23 cellular contexts compared by ENCODE assay signal in the genomic region with DNA sequence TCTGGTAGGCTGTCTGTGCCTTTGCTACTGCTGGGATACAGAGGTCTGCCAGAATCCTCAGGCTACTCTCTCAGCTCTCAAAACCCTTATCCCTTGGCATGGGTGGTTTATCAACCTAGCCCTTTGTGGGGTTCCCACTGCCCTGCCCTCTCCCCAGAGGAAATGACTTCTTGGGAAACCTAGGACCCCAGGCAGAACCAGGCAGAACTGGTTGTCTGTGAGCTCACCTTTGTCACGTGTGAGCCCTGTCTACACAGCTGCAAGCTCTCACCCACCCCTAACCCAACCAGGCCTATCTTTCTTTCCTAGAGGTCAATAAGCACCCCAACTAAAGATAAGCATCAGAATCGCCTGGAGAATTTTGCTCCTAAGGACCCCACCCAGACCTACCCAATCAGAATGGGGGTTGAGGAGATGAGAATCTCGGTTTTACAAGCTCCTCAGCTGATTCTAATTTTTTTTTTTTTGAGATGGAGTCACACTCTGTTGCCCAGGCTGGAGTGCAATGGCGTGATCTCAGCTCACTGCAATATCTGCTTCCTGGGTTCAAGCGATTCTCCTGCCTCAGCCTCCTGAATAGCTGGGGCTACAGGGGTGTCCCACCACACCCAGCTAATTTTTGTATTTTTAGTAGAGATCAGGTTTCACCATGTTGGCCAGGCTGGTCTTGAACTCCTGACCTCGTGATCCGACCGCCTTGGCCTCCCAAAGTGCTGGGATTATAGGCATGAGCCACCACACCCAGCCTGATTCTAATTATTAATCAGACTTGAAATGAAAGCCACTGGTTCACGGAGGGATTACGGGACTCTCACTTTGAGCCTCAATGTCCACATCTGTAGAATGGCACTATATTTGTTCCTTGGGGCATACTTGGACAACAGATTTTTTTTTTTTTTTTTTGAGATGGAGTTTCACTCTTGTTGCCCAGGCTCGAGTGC. TPM values are rescaled to one million over a fixed set of nuclear protein-coding genes. Genes with fewer than 3 reads are reported as not detected.
A peak's percentile ranks its signal among the peaks of the same experiment; 100 is the strongest.
DNase-seq lines count a peak whose midpoint lies in the region; ATAC-seq and TF ChIP-seq lines count a peak whose summit lies in the region.
"Had no signal": no experiment of that assay in that cellular context is flagged by ENCODE, and none has a peak within 500 bp of the region (broad histone marks: within the 10 kb centered on the region; RNA-seq: fewer than 3 reads in every experiment).

No MANE protein-coding gene starts in this region.

- H3K36me3 Mint-ChIP-seq in activated CD8-positive, alpha-beta T cell treated with anti-CD3 and anti-CD28 coated beads for 36 hours (ENCODE audit: low read depth) = no peaks in the 10 kb centered on the region
- no peaks in the 10 kb centered on the region for H3K36me3 Mint-ChIP-seq in activated CD8-positive, alpha-beta T cell treated with anti-CD3 and anti-CD28 coated beads, Interleukin-2, amount 10 ng/mL, durations not matched to agents 7 days and 5 days (ENCODE audit: low read depth)
- H3K36me3 Mint-ChIP-seq in endodermal cell (ENCODE audit: low read depth) = no peaks in the 10 kb centered on the region
- no peaks in the 10 kb centered on the region for H3K36me3 Mint-ChIP-seq in progenitor cell of endocrine pancreas (ENCODE audit: insufficient read depth)

- 92 to 95% methylated on average over 9 to 11 of the region's 11 CpGs for WGBS in endodermal cell (ENCODE audit: insufficient coverage in 1 of 2, insufficient read length in 1 of 2), 2 experiments

- no peak for TF ChIP-seq RAD21 in Ishikawa (IDR thresholded peaks at IDR 0.05; ENCODE audit: low read depth)

- H3K9me3 ChIP-seq in endodermal cell (ENCODE audit: control insufficient read depth, low read length) = no peaks in the 10 kb centered on the region
- H3K9me3 ChIP-seq in HAP-1 = no peaks in the 10 kb centered on the region
- H3K9me3 ChIP-seq: adrenal gland, breast epithelium, spleen, upper lobe of left lung had no signal

- in situ Hi-C loops in HAP-1 (cut with MboI; ENCODE audit: low sequenced_read_pairs) = no loop called here

- no peak overlapping the region for H3K9ac ChIP-seq in endodermal cell (ENCODE audit: extremely low read depth, low read length, poor library complexity, severe bottlenecking)

- no peak overlapping the region for H3K27ac ChIP-seq in endodermal cell (ENCODE audit: low read depth, low read length)
- H3K27ac ChIP-seq: adrenal gland, breast epithelium, upper lobe of left lung had no signal

- H3K4me3 Mint-ChIP-seq in activated CD8-positive, alpha-beta T cell treated with anti-CD3 and anti-CD28 coated beads for 36 hours = no peak overlapping the region
- no peak overlapping the region for H3K4me3 Mint-ChIP-seq in activated CD8-positive, alpha-beta T cell treated with anti-CD3 and anti-CD28 coated beads, Interleukin-2, amount 10 ng/mL, durations not matched to agents 7 days and 5 days
- H3K4me3 Mint-ChIP-seq in endodermal cell (no peak overlapping the region), progenitor cell of endocrine pancreas (ENCODE audit: low read depth) (no peak overlapping the region)
- H3K4me3 Mint-ChIP-seq: activated CD4-positive, alpha-beta T cell treated with anti-CD3 and anti-CD28 coated beads, Interleukin-2, amount 10 ng/mL, durations not matched to agents 7 days and 5 days had no signal

- peak overlapping the region; percentile 20 for H3K27ac Mint-ChIP-seq in activated CD8-positive, alpha-beta T cell treated with anti-CD3 and anti-CD28 coated beads for 36 hours
- H3K27ac Mint-ChIP-seq in activated CD8-positive, alpha-beta T cell treated with anti-CD3 and anti-CD28 coated beads, Interleukin-2, amount 10 ng/mL, durations not matched to agents 7 days and 5 days = no peak overlapping the region
- H3K27ac Mint-ChIP-seq in endodermal cell (peak overlapping the region; percentile 58), progenitor cell of endocrine pancreas (peak overlapping the region; percentile 33)
- H3K27ac Mint-ChIP-seq: activated CD4-positive, alpha-beta T cell treated with anti-CD3 and anti-CD28 coated beads, Interleukin-2, amount 10 ng/mL, durations not matched to agents 7 days and 5 days had no signal

- H3K27me3 ChIP-seq in endodermal cell (ENCODE audit: control insufficient read depth, insufficient read depth, low read length, poor library complexity, severe bottlenecking) = no peaks in the 10 kb centered on the region
- no peaks in the 10 kb centered on the region for H3K27me3 ChIP-seq in HAP-1 (ENCODE audit: low read depth)
- H3K27me3 ChIP-seq: adrenal gland, breast epithelium, spleen, upper lobe of left lung had no signal

- H3K4me1 Mint-ChIP-seq in activated CD8-positive, alpha-beta T cell treated with anti-CD3 and anti-CD28 coated beads for 36 hours (ENCODE audit: low read depth) = peaks cover 29% of the 10 kb centered on the region
- peaks cover 46% of the 10 kb centered on the region for H3K4me1 Mint-ChIP-seq in activated CD8-positive, alpha-beta T cell treated with anti-CD3 and anti-CD28 coated beads, Interleukin-2, amount 10 ng/mL, durations not matched to agents 7 days and 5 days (ENCODE audit: low read depth)
- H3K4me1 Mint-ChIP-seq in endodermal cell (peaks cover 32% of the 10 kb centered on the region), progenitor cell of endocrine pancreas (ENCODE audit: low read depth) (peaks cover 15% of the 10 kb centered on the region)

- H3K36me3 ChIP-seq in endodermal cell (ENCODE audit: control insufficient read depth, insufficient read depth, low read length) (no peaks in the 10 kb centered on the region), HAP-1 (replicated peaks) (no peaks in the 10 kb centered on the region)
- H3K36me3 ChIP-seq: adrenal gland, breast epithelium, spleen, upper lobe of left lung had no signal

- H3K4me1 ChIP-seq in endodermal cell (ENCODE audit: control insufficient read depth, insufficient read depth, low read length) (peaks cover 3% of the 10 kb centered on the region), HAP-1 (peaks cover 23% of the 10 kb centered on the region)

- CTCF ChIA-PET in activated CD8-positive, alpha-beta T cell treated with anti-CD3 and anti-CD28 coated beads for 36 hours (lab: Charles Lee) = interaction anchor here (1.2 to 4.2 kb wide), 3 partner anchors 9 to 71 kb away, joined by 3 to 18 read pairs (median 4); a partner anchor contains a TSS
- CTCF ChIA-PET in activated CD8-positive, alpha-beta T cell treated with anti-CD3 and anti-CD28 coated beads, Interleukin-2, amount 10 ng/mL, durations not matched to agents 7 days and 5 days (lab: Charles Lee) = interaction anchor here (0.8 kb wide), 1 partner anchor 9 kb away, joined by 4 read pairs; no protein-coding TSS in a partner anchor

- DNase-seq in activated CD8-positive, alpha-beta T cell treated with anti-CD3 and anti-CD28 coated beads for 36 hours = no peak
- no peak for DNase-seq in activated CD8-positive, alpha-beta T cell treated with anti-CD3 and anti-CD28 coated beads, Interleukin-2, amount 10 ng/mL, durations not matched to agents 7 days and 5 days
- no peak for DNase-seq in endodermal cell
- no peak for DNase-seq in progenitor cell of endocrine pancreas (ENCODE audit: low spot score, unreplicated experiment)
- DNase-seq in HAP-1 (ENCODE audit: low spot score in 2 of 2) = no peak
- no peak for DNase-seq in NCI-H146 treated with DMSO at 0.1 percent for 48 hours (lab: John Stamatoyannopoulos, UW; ENCODE audit: unreplicated experiment)
- DNase-seq in NCI-H510A treated with DMSO at 0.1 percent for 48 hours (lab: John Stamatoyannopoulos, UW) = no peak
- DNase-seq: 8988T; activated CD4-positive, alpha-beta T cell treated with anti-CD3 and anti-CD28 coated beads, Interleukin-2, amount 10 ng/mL, durations not matched to agents 7 days and 5 days; activated CD8-positive, alpha-beta memory T cell treated with anti-CD3 and anti-CD28 coated beads, Interleukin-2, amount 50 U/mL, for 48 hours; adrenal gland; cortex of kidney; GOT3; head of caudate nucleus; midbrain; NCI-H1105 treated with DMSO at 0.1 percent for 48 hours; NCI-H524; spleen; stimulated activated CD4-positive, alpha-beta T cell treated with anti-CD3 and anti-CD28 coated beads, Interleukin-4, amount 100 ng/mL, for 4 hours; T-helper 1 cell; upper lobe of left lung had no signal

- H3K4me3 ChIP-seq in endodermal cell (ENCODE audit: low read length) (no peak overlapping the region), HAP-1 (no peak overlapping the region)
- H3K4me3 ChIP-seq: adrenal gland, breast epithelium, spleen, upper lobe of left lung had no signal

- ATAC-seq in activated CD8-positive, alpha-beta T cell treated with anti-CD3 and anti-CD28 coated beads for 36 hours = no peak
- no peak for ATAC-seq in activated CD8-positive, alpha-beta T cell treated with anti-CD3 and anti-CD28 coated beads, Interleukin-2, amount 10 ng/mL, durations not matched to agents 7 days and 5 days

- no peaks in the 10 kb centered on the region for H3K27me3 Mint-ChIP-seq in activated CD8-positive, alpha-beta T cell treated with anti-CD3 and anti-CD28 coated beads for 36 hours
- H3K27me3 Mint-ChIP-seq in activated CD8-positive, alpha-beta T cell treated with anti-CD3 and anti-CD28 coated beads, Interleukin-2, amount 10 ng/mL, durations not matched to agents 7 days and 5 days (ENCODE audit: low read depth) = no peaks in the 10 kb centered on the region
- H3K27me3 Mint-ChIP-seq in endodermal cell (ENCODE audit: insufficient read depth) (peaks cover 3% of the 10 kb centered on the region), progenitor cell of endocrine pancreas (no peaks in the 10 kb centered on the region)
- H3K27me3 Mint-ChIP-seq: activated CD4-positive, alpha-beta T cell treated with anti-CD3 and anti-CD28 coated beads, Interleukin-2, amount 10 ng/mL, durations not matched to agents 7 days and 5 days had no signal

- no peak for TF ChIP-seq EP300 in Ishikawa (IDR thresholded peaks at IDR 0.05; ENCODE audit: borderline replicate concordance)

- no peak for TF ChIP-seq CTCF in activated CD8-positive, alpha-beta T cell treated with anti-CD3 and anti-CD28 coated beads for 36 hours (IDR thresholded peaks at IDR 0.05)
- TF ChIP-seq CTCF in endodermal cell (conservative IDR thresholded peaks at IDR 0.05) (no peak), progenitor cell of endocrine pancreas (IDR thresholded peaks at IDR 0.05; ENCODE audit: unreplicated experiment) (no peak)

- POLR2A ChIA-PET in activated CD8-positive, alpha-beta T cell treated with anti-CD3 and anti-CD28 coated beads for 36 hours (lab: Charles Lee) = interaction anchor here (0.7 to 1.9 kb wide), 7 partner anchors 9 to 180 kb away, joined by 3 to 7 read pairs (median 3); no protein-coding TSS in a partner anchor
- POLR2A ChIA-PET in activated CD8-positive, alpha-beta T cell treated with anti-CD3 and anti-CD28 coated beads, Interleukin-2, amount 10 ng/mL, durations not matched to agents 7 days and 5 days (lab: Charles Lee) = interaction anchor here (0.8 to 1.0 kb wide), 2 partner anchors 8 to 62 kb away, joined by 3 to 4 read pairs; no protein-coding TSS in a partner anchor

- no peaks in the 10 kb centered on the region for H3K9me3 Mint-ChIP-seq in activated CD8-positive, alpha-beta T cell treated with anti-CD3 and anti-CD28 coated beads for 36 hours
- no peaks in the 10 kb centered on the region for H3K9me3 Mint-ChIP-seq in activated CD8-positive, alpha-beta T cell treated with anti-CD3 and anti-CD28 coated beads, Interleukin-2, amount 10 ng/mL, durations not matched to agents 7 days and 5 days (ENCODE audit: insufficient read depth)
- H3K9me3 Mint-ChIP-seq in endodermal cell = no peaks in the 10 kb centered on the region
- no peaks in the 10 kb centered on the region for H3K9me3 Mint-ChIP-seq in progenitor cell of endocrine pancreas (ENCODE audit: low read depth)
- H3K9me3 Mint-ChIP-seq: activated CD4-positive, alpha-beta T cell treated with anti-CD3 and anti-CD28 coated beads, Interleukin-2, amount 10 ng/mL, durations not matched to agents 7 days and 5 days had no signal

- intact Hi-C loops in activated CD8-positive, alpha-beta T cell treated with anti-CD3 and anti-CD28 coated beads for 36 hours (cut with micrococcal nuclease) = no loop called here

RNA-seq across cellular contexts. Expression of a gene that starts 7.5 kb away (rescaled TPM):
- total RNA-seq in activated CD8-positive, alpha-beta T cell treated with anti-CD3 and anti-CD28 coated beads for 36 hours = 1,000 to 10,000 TPM; 1,071 to 1,096 TPM
- total RNA-seq in activated CD8-positive, alpha-beta T cell treated with anti-CD3 and anti-CD28 coated beads, Interleukin-2, amount 10 ng/mL, durations not matched to agents 7 days and 5 days = 100 to 1,000 TPM; 382 to 384 TPM
- total RNA-seq in endodermal cell (10 to 100 TPM; 20.5 to 30.2 TPM), progenitor cell of endocrine pancreas (36.9 and 49.7 TPM in 2 replicates)
- 178 TPM for polyA plus RNA-seq in endodermal cell (2013, experiment 1 of 2)
- polyA plus RNA-seq in endodermal cell (2013, experiment 2 of 2) = 119 TPM

RNA-seq across cellular contexts. Expression of a gene that starts 50.1 kb away (rescaled TPM):
- total RNA-seq in activated CD8-positive, alpha-beta T cell treated with anti-CD3 and anti-CD28 coated beads for 36 hours = 10 to 100 TPM; 61.6 to 66.2 TPM
- 10 to 100 TPM; 34.8 to 40.3 TPM for total RNA-seq in activated CD8-positive, alpha-beta T cell treated with anti-CD3 and anti-CD28 coated beads, Interleukin-2, amount 10 ng/mL, durations not matched to agents 7 days and 5 days
- total RNA-seq in endodermal cell (10 to 100 TPM; 29.2 to 34.0 TPM), progenitor cell of endocrine pancreas (40.0 and 42.2 TPM in 2 replicates)
- 38.9 TPM for polyA plus RNA-seq in endodermal cell (2013, experiment 1 of 2)
- polyA plus RNA-seq in endodermal cell (2013, experiment 2 of 2) = 35.4 TPM

RNA-seq across cellular contexts. Expression of a gene that starts 50.4 kb away (rescaled TPM):
- total RNA-seq in activated CD8-positive, alpha-beta T cell treated with anti-CD3 and anti-CD28 coated beads for 36 hours = 100 to 1,000 TPM in 1 of 2 experiments, 10 to 100 TPM in 1; 94.6 to 101 TPM
- total RNA-seq in activated CD8-positive, alpha-beta T cell treated with anti-CD3 and anti-CD28 coated beads, Interleukin-2, amount 10 ng/mL, durations not matched to agents 7 days and 5 days = 10 to 100 TPM; 72.9 TPM
- total RNA-seq in endodermal cell = 10 to 100 TPM; 57.4 to 68.4 TPM
- polyA plus RNA-seq in endodermal cell (2013, experiment 1 of 2) = 65.8 TPM
- 69.7 TPM for polyA plus RNA-seq in endodermal cell (2013, experiment 2 of 2)
- total RNA-seq in progenitor cell of endocrine pancreas = 85.3 and 85.9 TPM in 2 replicates
